ENCODE assay signal across 23 cellular contexts in the genomic region with DNA sequence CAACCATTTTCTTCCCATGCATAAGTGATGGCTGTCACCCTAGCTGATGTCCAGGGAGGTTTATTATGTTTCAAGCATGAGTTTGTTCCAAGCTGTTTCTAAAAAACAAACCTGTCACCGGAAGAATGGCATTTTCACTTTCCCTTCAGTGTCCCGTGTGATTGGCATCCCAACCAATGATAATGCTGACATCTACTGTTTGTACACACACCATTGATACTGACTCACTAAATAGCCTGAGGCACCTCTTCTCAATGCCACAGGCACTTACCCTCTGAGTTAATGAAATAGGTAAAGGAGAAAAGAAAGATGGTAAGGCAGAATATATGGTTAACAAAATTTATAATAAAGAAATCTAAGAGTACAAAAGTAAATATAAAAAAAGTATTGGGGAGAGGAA. TPM values are rescaled to one million over a fixed set of nuclear protein-coding genes. Genes with fewer than 3 reads are reported as not detected.
DNase-seq lines count a peak whose midpoint lies in the region; ATAC-seq, FAIRE-seq and TF ChIP-seq lines count a peak whose summit lies in the region.
"Had no signal": no experiment of that assay in that cellular context is flagged by ENCODE, and none has a peak within 500 bp of the region (broad histone marks: within the 10 kb centered on the region; RNA-seq: fewer than 3 reads in every experiment).

No MANE protein-coding gene starts in this region.

- no peak for ATAC-seq in GM21526 (IDR thresholded peaks at IDR 0.05; ENCODE audit: low FRiP score, unreplicated experiment)
- ATAC-seq in pancreas, result no peak

- 49 to 64% methylated on average over 2 of the region's 2 CpGs for WGBS in pancreas, 2 donors

- H3K27ac ChIP-seq in pancreas, result no peak overlapping the region
- H3K27ac ChIP-seq: RWPE1 had no signal

- no peak overlapping the region for H3K4me3 ChIP-seq in pancreas

- H3K36me3 ChIP-seq in pancreas, result no peaks in the 10 kb centered on the region

- no peak for FAIRE-seq in pancreas (lab: Jason Lieb, UNC)
- FAIRE-seq: HTR-8/SVneo had no signal

- TF ChIP-seq CTCF in pancreas (IDR thresholded peaks at IDR 0.05), result no peak

- no peaks in the 10 kb centered on the region for H3K9me3 ChIP-seq in pancreas

- no peaks in the 10 kb centered on the region for H3K27me3 ChIP-seq in pancreas

- intact Hi-C loops in pancreas (cut with DNase I), result no loop called here

- peak; percentile 21 for DNase-seq in DMS53 (lab: John Stamatoyannopoulos, UW)
- DNase-seq in DMS53 treated with DMSO at 0.1 percent for 48 hours (lab: John Stamatoyannopoulos, UW; ENCODE audit: unreplicated experiment), result no peak
- DNase-seq in EL, result peak; percentile 0
- DNase-seq in NCI-H69 (lab: John Stamatoyannopoulos, UW), result peak; percentile 30
- DNase-seq in kidney tubule cell (ENCODE audit: low spot score), result peak; percentile 36
- DNase-seq in pancreas, result no peak
- no peak for DNase-seq in NCI-H2196 treated with DMSO at 0.1 percent for 48 hours (lab: John Stamatoyannopoulos, UW; ENCODE audit: unreplicated experiment)
- DNase-seq: 8988T, DMS79, HCEC 1CT, Karpas-422, NCI-H1105, NCI-H187 treated with DMSO at 0.1 percent for 48 hours, NCI-H82, T-helper 1 cell had no signal

- H3K4me1 ChIP-seq in pancreas, result no peaks in the 10 kb centered on the region

RNA-seq across cellular contexts. Expression of a gene that starts 23.1 kb away (rescaled TPM):
- not detected for total RNA-seq in pancreas
- polyA plus RNA-seq in pancreas, result not detected
- total RNA-seq: G401, NCI-H460 had no signal
- polyA plus RNA-seq: AG04450, CD14-positive monocyte, IgD-negative memory B cell had no signal

Comparison
In these comparisons a context has a peak if more than half of its experiments do, and no peak if none do; other contexts are left out.
1. DNase-seq: peak in DMS53 (single experiment), EL (single experiment), NCI-H69 (single experiment) and kidney tubule cell (single experiment); none in DMS53 treated with DMSO at 0.1 percent for 48 hours (single experiment), pancreas (0 of 6) and NCI-H2196 treated with DMSO at 0.1 percent for 48 hours (single experiment).